Comparison of ENCODE assay signal across 12 cellular contexts in genomic region chr3:108305484-108306172, GRCh38. TPM values are rescaled to one million over a fixed set of nuclear protein-coding genes. Genes with fewer than 3 reads are reported as not detected.
A peak's percentile ranks its signal among the peaks of the same experiment; 100 is the strongest.
DNase-seq lines count a peak whose midpoint lies in the region; ATAC-seq lines count a peak whose summit lies in the region.
"Had no signal": no experiment of that assay in that cellular context is flagged by ENCODE, and none has a peak within 500 bp of the region (broad histone marks: within the 10 kb centered on the region; RNA-seq: fewer than 3 reads in every experiment).

No MANE protein-coding gene starts in this region.

- H3K27ac Mint-ChIP-seq in activated CD8-positive, alpha-beta T cell treated with anti-CD3 and anti-CD28 coated beads, Interleukin-2, amount 10 ng/mL, durations not matched to agents 7 days and 5 days, result peak overlapping the region; percentile 13
- H3K27ac Mint-ChIP-seq: progenitor cell of endocrine pancreas had no signal

- DNase-seq in ELR (ENCODE audit: low read depth) (peak; percentile 49), HT-29 (ENCODE audit: low spot score) (peak; percentile 65), myocyte (ENCODE audit: low read depth) (peak; percentile 12), NCI-H1694 (lab: John Stamatoyannopoulos, UW) (no peak), medulla oblongata (ENCODE audit: extremely low spot score) (no peak)
- DNase-seq in activated CD8-positive, alpha-beta T cell treated with anti-CD3 and anti-CD28 coated beads, Interleukin-2, amount 10 ng/mL, durations not matched to agents 7 days and 5 days, result no peak
- DNase-seq: activated gamma-delta T cell, foreskin melanocyte, NCI-H2081 treated with DMSO at 0.1 percent for 48 hours had no signal

- CTCF ChIA-PET in activated CD8-positive, alpha-beta T cell treated with anti-CD3 and anti-CD28 coated beads, Interleukin-2, amount 10 ng/mL, durations not matched to agents 7 days and 5 days (lab: Charles Lee), result interaction anchor here (1.2 kb wide), 1 partner anchor 13 kb away, joined by 3 read pairs; no protein-coding TSS in a partner anchor

- H3K4me1 Mint-ChIP-seq in activated CD8-positive, alpha-beta T cell treated with anti-CD3 and anti-CD28 coated beads, Interleukin-2, amount 10 ng/mL, durations not matched to agents 7 days and 5 days (ENCODE audit: low read depth), result peaks cover 53% of the 10 kb centered on the region

- no peak overlapping the region for H3K4me3 Mint-ChIP-seq in activated CD8-positive, alpha-beta T cell treated with anti-CD3 and anti-CD28 coated beads, Interleukin-2, amount 10 ng/mL, durations not matched to agents 7 days and 5 days

- ATAC-seq in activated CD8-positive, alpha-beta T cell treated with anti-CD3 and anti-CD28 coated beads, Interleukin-2, amount 10 ng/mL, durations not matched to agents 7 days and 5 days, result no peak
- ATAC-seq in GM21723 (IDR thresholded peaks at IDR 0.05; ENCODE audit: unreplicated experiment), result no peak

- H3K36me3 Mint-ChIP-seq in activated CD8-positive, alpha-beta T cell treated with anti-CD3 and anti-CD28 coated beads, Interleukin-2, amount 10 ng/mL, durations not matched to agents 7 days and 5 days (ENCODE audit: low read depth), result peaks cover 25% of the 10 kb centered on the region

- peaks cover 13% of the 10 kb centered on the region for H3K9me3 Mint-ChIP-seq in activated CD8-positive, alpha-beta T cell treated with anti-CD3 and anti-CD28 coated beads, Interleukin-2, amount 10 ng/mL, durations not matched to agents 7 days and 5 days (ENCODE audit: insufficient read depth)

- POLR2A ChIA-PET in activated CD8-positive, alpha-beta T cell treated with anti-CD3 and anti-CD28 coated beads, Interleukin-2, amount 10 ng/mL, durations not matched to agents 7 days and 5 days (lab: Charles Lee), result no interaction called here

- peaks cover 1% of the 10 kb centered on the region for H3K27me3 Mint-ChIP-seq in activated CD8-positive, alpha-beta T cell treated with anti-CD3 and anti-CD28 coated beads, Interleukin-2, amount 10 ng/mL, durations not matched to agents 7 days and 5 days (ENCODE audit: low read depth)
- H3K27me3 Mint-ChIP-seq: progenitor cell of endocrine pancreas had no signal

RNA-seq across cellular contexts. Expression of gene HHLA2, which starts 9.3 kb away (rescaled TPM):
- 2.2 and 4.2 TPM in 2 replicates for total RNA-seq in HT-29 (2014; rRNA removed; shearing (Covaris generic))
- total RNA-seq in activated CD8-positive, alpha-beta T cell treated with anti-CD3 and anti-CD28 coated beads, Interleukin-2, amount 10 ng/mL, durations not matched to agents 7 days and 5 days, result 1 to 10 TPM; 3.3 to 3.9 TPM
- total RNA-seq in myocyte, result not detected in 2 replicates
- not detected for polyA plus RNA-seq in myocyte (2012)
- total RNA-seq: lower leg skin, progenitor cell of endocrine pancreas had no signal

Comparison
In these comparisons a context has a peak if more than half of its experiments do, and no peak if none do; other contexts are left out.
1. DNase-seq: peak in ELR (single experiment), HT-29 (single experiment) and myocyte (single experiment); none in activated CD8-positive, alpha-beta T cell treated with anti-CD3 and anti-CD28 coated beads, Interleukin-2, amount 10 ng/mL, durations not matched to agents 7 days and 5 days (single experiment), NCI-H1694 (single experiment) and medulla oblongata (single experiment).